10 cellular contexts compared by ENCODE assay signal in the genomic region with DNA sequence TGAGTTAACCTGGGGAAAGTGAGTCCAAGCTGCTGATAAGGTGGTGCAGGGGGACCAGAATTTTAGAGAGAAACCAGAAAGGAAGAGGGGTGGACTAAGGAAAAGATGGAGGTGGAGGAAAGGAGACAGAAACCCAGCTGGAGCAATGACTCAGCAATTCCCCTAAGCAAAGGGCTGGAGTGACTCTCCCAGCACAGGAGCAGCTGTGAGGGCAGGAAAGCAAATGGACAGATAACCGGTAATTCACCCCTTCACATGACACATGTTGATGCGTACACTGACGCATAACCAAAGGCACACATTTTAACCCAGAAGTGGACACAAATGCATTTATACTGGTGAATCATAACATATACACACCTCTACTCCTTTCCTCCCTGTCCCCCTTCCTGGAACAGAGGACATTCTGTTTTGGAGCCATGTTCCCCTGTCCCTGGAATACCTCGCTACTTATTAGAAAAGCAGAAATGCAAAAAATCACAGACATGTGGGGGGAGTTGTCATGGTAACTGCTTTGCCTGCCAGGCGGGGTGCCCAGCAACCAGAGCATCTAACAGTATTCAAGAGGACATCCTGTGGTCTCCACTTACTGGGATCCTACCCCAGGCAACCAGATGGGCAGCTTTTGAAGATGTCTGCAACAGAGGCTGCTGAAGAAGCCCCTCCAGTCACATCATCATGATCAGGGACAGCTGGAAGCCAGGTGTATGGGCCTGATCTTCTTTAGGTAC. TPM values are rescaled to one million over a fixed set of nuclear protein-coding genes. Genes with fewer than 3 reads are reported as not detected.
DNase-seq lines count a peak whose midpoint lies in the region; ATAC-seq and TF ChIP-seq lines count a peak whose summit lies in the region.
"Had no signal": no experiment of that assay in that cellular context is flagged by ENCODE, and none has a peak within 500 bp of the region (broad histone marks: within the 10 kb centered on the region; RNA-seq: fewer than 3 reads in every experiment).

No MANE protein-coding gene starts in this region.

- H3K27ac Mint-ChIP-seq in progenitor cell of endocrine pancreas, result peak overlapping the region; percentile 90
- H3K27ac Mint-ChIP-seq: activated CD4-positive, alpha-beta T cell treated with anti-CD3 and anti-CD28 coated beads, Interleukin-2, amount 10 ng/mL, durations not matched to agents 24 days and 14 days had no signal

- peak overlapping the region; percentile 17 for H3K4me3 Mint-ChIP-seq in progenitor cell of endocrine pancreas (ENCODE audit: low read depth)
- H3K4me3 Mint-ChIP-seq: activated CD4-positive, alpha-beta T cell treated with anti-CD3 and anti-CD28 coated beads, Interleukin-2, amount 10 ng/mL, durations not matched to agents 24 days and 14 days; stimulated activated naive CD8-positive, alpha-beta T cell treated with anti-CD3 and anti-CD28 coated beads, Interleukin-15, amount 100 ng/mL, for 72 hours had no signal

- ATAC-seq in GM21717 (IDR thresholded peaks at IDR 0.05; ENCODE audit: unreplicated experiment) (no peak), GM21825 (IDR thresholded peaks at IDR 0.05; ENCODE audit: unreplicated experiment) (no peak), HG03025 (IDR thresholded peaks at IDR 0.05; ENCODE audit: low FRiP score, unreplicated experiment) (no peak)
- ATAC-seq: stimulated activated naive CD8-positive, alpha-beta T cell treated with anti-CD3 and anti-CD28 coated beads, Interleukin-15, amount 100 ng/mL, for 72 hours had no signal

- H3K9me3 Mint-ChIP-seq in progenitor cell of endocrine pancreas (ENCODE audit: low read depth), result no peaks in the 10 kb centered on the region
- H3K9me3 Mint-ChIP-seq: stimulated activated naive CD8-positive, alpha-beta T cell treated with anti-CD3 and anti-CD28 coated beads, Interleukin-15, amount 100 ng/mL, for 72 hours had no signal

- TF ChIP-seq CTCF in dorsolateral prefrontal cortex (IDR thresholded peaks at IDR 0.05 in 54 of 56, conservative IDR thresholded peaks at IDR 0.05 in 2 of 56; ENCODE audit: low read depth in 1 of 56, partially characterized antibody in 56 of 56), result no peak
- TF ChIP-seq CTCF in progenitor cell of endocrine pancreas (IDR thresholded peaks at IDR 0.05; ENCODE audit: unreplicated experiment), result no peak

- peaks cover 55% of the 10 kb centered on the region for H3K27me3 Mint-ChIP-seq in progenitor cell of endocrine pancreas

- peak overlapping the region in 23 of 59 donors; percentile 15 to 78 (median 66) for H3K4me3 ChIP-seq in dorsolateral prefrontal cortex

- peaks cover 0 to 83% (median 46%) of the 10 kb centered on the region in 45 donors for H3K27me3 ChIP-seq in dorsolateral prefrontal cortex

- DNase-seq in GM04503 (ENCODE audit: low read depth), result peak; percentile 20
- DNase-seq in NCI-H226, result peak; percentile 92
- peak in 3 of 10 donors; percentile 46 to 66 (median 56) for DNase-seq in dorsolateral prefrontal cortex
- no peak for DNase-seq in progenitor cell of endocrine pancreas (ENCODE audit: low spot score, unreplicated experiment)
- DNase-seq: activated CD4-positive, alpha-beta T cell treated with anti-CD3 and anti-CD28 coated beads, Interleukin-2, amount 10 ng/mL, durations not matched to agents 24 days and 14 days; stimulated activated naive CD8-positive, alpha-beta T cell treated with anti-CD3 and anti-CD28 coated beads, Interleukin-15, amount 100 ng/mL, for 72 hours had no signal

- H3K27ac ChIP-seq in dorsolateral prefrontal cortex, result peak overlapping the region in 35 of 59 donors; percentile 5 to 73 (median 45)
- H3K27ac ChIP-seq: KMS-11 had no signal

- H3K36me3 Mint-ChIP-seq in progenitor cell of endocrine pancreas (ENCODE audit: insufficient read depth), result no peaks in the 10 kb centered on the region

- H3K4me1 Mint-ChIP-seq in progenitor cell of endocrine pancreas (ENCODE audit: low read depth), result peaks cover 17% of the 10 kb centered on the region

- intact Hi-C loops in dorsolateral prefrontal cortex (cut with DNase I), result loop anchor here (5.0 kb wide), 2 partner anchors 67 to 72 kb away; no protein-coding TSS in a partner anchor

RNA-seq across cellular contexts. Expression of gene CDK5R2, which starts 4.7 kb away (rescaled TPM):
- total RNA-seq in dorsolateral prefrontal cortex (10 to 100 TPM; 19.1 to 99.0 (median 62.6) TPM), progenitor cell of endocrine pancreas (5.1 and 6.2 TPM in 2 replicates)
- total RNA-seq: activated CD4-positive, alpha-beta T cell treated with anti-CD3 and anti-CD28 coated beads, Interleukin-2, amount 10 ng/mL, durations not matched to agents 24 days and 14 days had no signal

RNA-seq across cellular contexts. Expression of gene FEV, which starts 20.8 kb away (rescaled TPM):
- total RNA-seq in dorsolateral prefrontal cortex (1 to 10 TPM in 7 of 120 experiments, under 1 TPM in 55, not detected in 58; 0.23 to 2.2 (median 0.44) TPM), progenitor cell of endocrine pancreas (13.5 and 15.6 TPM in 2 replicates)
- total RNA-seq: activated CD4-positive, alpha-beta T cell treated with anti-CD3 and anti-CD28 coated beads, Interleukin-2, amount 10 ng/mL, durations not matched to agents 24 days and 14 days had no signal

RNA-seq across cellular contexts. Expression of gene CRYBA2, which starts 29.0 kb away (rescaled TPM):
- 1 to 10 TPM in 65 of 120 experiments, under 1 TPM in 14, not detected in 41; 0.57 to 5.4 (median 1.4) TPM for total RNA-seq in dorsolateral prefrontal cortex
- total RNA-seq in progenitor cell of endocrine pancreas, result 24.4 and 30.1 TPM in 2 replicates
- total RNA-seq: activated CD4-positive, alpha-beta T cell treated with anti-CD3 and anti-CD28 coated beads, Interleukin-2, amount 10 ng/mL, durations not matched to agents 24 days and 14 days had no signal
